Comparison of ENCODE assay signal across 8 cellular contexts in genomic region chr21:37009740-37010341, GRCh38. TPM values are rescaled to one million over a fixed set of nuclear protein-coding genes. Genes with fewer than 3 reads are reported as not detected.
DNase-seq lines count a peak whose midpoint lies in the region; ATAC-seq and TF ChIP-seq lines count a peak whose summit lies in the region.

No MANE protein-coding gene starts in this region.

- H3K4me3 ChIP-seq in RWPE2 (ENCODE audit: severe bottlenecking), result peak overlapping the region; percentile 6

- H3K4me1 ChIP-seq in RWPE2 (ENCODE audit: insufficient read depth, poor library complexity, severe bottlenecking) (no peaks in the 10 kb centered on the region), foreskin keratinocyte (no peaks in the 10 kb centered on the region)

- H3K27me3 ChIP-seq in RWPE2 (ENCODE audit: insufficient read depth, poor library complexity, severe bottlenecking) (no peaks in the 10 kb centered on the region), foreskin keratinocyte (peaks cover 18% of the 10 kb centered on the region)

- H3K27ac ChIP-seq in RWPE2 (ENCODE audit: poor library complexity, severe bottlenecking) (no peak overlapping the region), foreskin keratinocyte (no peak overlapping the region), substantia nigra (ENCODE audit: low read depth, low read length, poor library complexity, severe bottlenecking) (no peak overlapping the region)

- H3K36me3 ChIP-seq in RWPE2 (ENCODE audit: low read depth), result no peaks in the 10 kb centered on the region

- peak; percentile 89 for ATAC-seq in RWPE2 (ENCODE audit: low read depth)
- peak; percentile 89 for ATAC-seq in foreskin keratinocyte

- TF ChIP-seq CTCF in RWPE2 (IDR thresholded peaks at IDR 0.05; ENCODE audit: poor library complexity, severe bottlenecking) (peak; percentile 91), foreskin keratinocyte (conservative IDR thresholded peaks at IDR 0.05) (peak; percentile 91)

- no peaks in the 10 kb centered on the region for H3K9me3 ChIP-seq in RWPE2 (ENCODE audit: severe bottlenecking)

- DNase-seq in EH (ENCODE audit: low read depth) (peak; percentile 86), H4 (ENCODE audit: low spot score) (peak; percentile 84), M059J (ENCODE audit: low read depth) (peak; percentile 91), RWPE2 (ENCODE audit: low spot score) (peak; percentile 74), foreskin keratinocyte (peak; percentile 32 to 57), nucleus accumbens (lab: John Stamatoyannopoulos, UW) (peak in 51 of 56 donors; percentile 7 to 80 (median 51)), substantia nigra (lab: John Stamatoyannopoulos, UW) (peak; percentile 10 to 83 (median 70))
- DNase-seq in activated effector memory CD4-positive, alpha-beta T cell treated with anti-CD3 and anti-CD28 coated beads, Interleukin-2, amount 50 U/mL, for 16 hours, result peak; percentile 90

RNA-seq across cellular contexts. Expression of gene RIPPLY3, which starts 3.3 kb away (rescaled TPM):
- total RNA-seq in H4 (2014; rRNA removed; shearing (Covaris generic)), result not detected in 2 replicates
- total RNA-seq in M059J (2014; rRNA removed; shearing (Covaris generic)), result 0.62 and 0.64 TPM in 2 replicates
- total RNA-seq in foreskin keratinocyte, result 0.78 and 0.88 TPM in 2 replicates
- polyA plus RNA-seq in foreskin keratinocyte, result 0.53 and 0.56 TPM in 2 replicates

RNA-seq across cellular contexts. Expression of gene HLCS, which starts 43.4 kb away (rescaled TPM):
- total RNA-seq in H4 (2014; rRNA removed; shearing (Covaris generic)), result 26.0 and 31.7 TPM in 2 replicates
- 18.9 and 22.9 TPM in 2 replicates for total RNA-seq in M059J (2014; rRNA removed; shearing (Covaris generic))
- 15.2 and 16.3 TPM in 2 replicates for total RNA-seq in foreskin keratinocyte
- polyA plus RNA-seq in foreskin keratinocyte, result 3.3 and 3.9 TPM in 2 replicates
